2 cellular contexts compared by ENCODE assay signal in genomic region chr16:14307059-14307531, GRCh38.
TF ChIP-seq lines count a peak whose summit lies in the region.

No MANE protein-coding gene starts in this region.

TF ChIP-seq in SK-N-SH treated with all-trans-retinoic acid at 6 μM for 48 hours, 23 proteins besides CTCF, POLR2A, EP300 and RAD21 (continued from another document):
- TF ChIP-seq, protein P1, sequence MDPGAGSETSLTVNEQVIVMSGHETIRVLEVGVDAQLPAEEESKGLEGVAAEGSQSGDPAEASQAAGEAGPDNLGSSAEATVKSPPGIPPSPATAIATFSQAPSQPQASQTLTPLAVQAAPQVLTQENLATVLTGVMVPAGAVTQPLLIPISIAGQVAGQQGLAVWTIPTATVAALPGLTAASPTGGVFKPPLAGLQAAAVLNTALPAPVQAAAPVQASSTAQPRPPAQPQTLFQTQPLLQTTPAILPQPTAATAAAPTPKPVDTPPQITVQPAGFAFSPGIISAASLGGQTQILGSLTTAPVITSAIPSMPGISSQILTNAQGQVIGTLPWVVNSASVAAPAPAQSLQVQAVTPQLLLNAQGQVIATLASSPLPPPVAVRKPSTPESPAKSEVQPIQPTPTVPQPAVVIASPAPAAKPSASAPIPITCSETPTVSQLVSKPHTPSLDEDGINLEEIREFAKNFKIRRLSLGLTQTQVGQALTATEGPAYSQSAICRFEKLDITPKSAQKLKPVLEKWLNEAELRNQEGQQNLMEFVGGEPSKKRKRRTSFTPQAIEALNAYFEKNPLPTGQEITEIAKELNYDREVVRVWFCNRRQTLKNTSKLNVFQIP (CRISPR knock-in tag; IDR thresholded peaks at IDR 0.05; ENCODE audit: borderline replicate concordance, low read depth) = no peak

TF ChIP-seq in K562, 482 proteins besides CTCF, POLR2A, EP300 and RAD21 (continued from another document):
- TF ChIP-seq, protein P2, sequence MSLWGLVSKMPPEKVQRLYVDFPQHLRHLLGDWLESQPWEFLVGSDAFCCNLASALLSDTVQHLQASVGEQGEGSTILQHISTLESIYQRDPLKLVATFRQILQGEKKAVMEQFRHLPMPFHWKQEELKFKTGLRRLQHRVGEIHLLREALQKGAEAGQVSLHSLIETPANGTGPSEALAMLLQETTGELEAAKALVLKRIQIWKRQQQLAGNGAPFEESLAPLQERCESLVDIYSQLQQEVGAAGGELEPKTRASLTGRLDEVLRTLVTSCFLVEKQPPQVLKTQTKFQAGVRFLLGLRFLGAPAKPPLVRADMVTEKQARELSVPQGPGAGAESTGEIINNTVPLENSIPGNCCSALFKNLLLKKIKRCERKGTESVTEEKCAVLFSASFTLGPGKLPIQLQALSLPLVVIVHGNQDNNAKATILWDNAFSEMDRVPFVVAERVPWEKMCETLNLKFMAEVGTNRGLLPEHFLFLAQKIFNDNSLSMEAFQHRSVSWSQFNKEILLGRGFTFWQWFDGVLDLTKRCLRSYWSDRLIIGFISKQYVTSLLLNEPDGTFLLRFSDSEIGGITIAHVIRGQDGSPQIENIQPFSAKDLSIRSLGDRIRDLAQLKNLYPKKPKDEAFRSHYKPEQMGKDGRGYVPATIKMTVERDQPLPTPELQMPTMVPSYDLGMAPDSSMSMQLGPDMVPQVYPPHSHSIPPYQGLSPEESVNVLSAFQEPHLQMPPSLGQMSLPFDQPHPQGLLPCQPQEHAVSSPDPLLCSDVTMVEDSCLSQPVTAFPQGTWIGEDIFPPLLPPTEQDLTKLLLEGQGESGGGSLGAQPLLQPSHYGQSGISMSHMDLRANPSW (CRISPR knock-in tag; IDR thresholded peaks at IDR 0.05) = no peak
- no peak for TF ChIP-seq PHF21A (IDR thresholded peaks at IDR 0.05; ENCODE audit: borderline replicate concordance, low read depth)
- TF ChIP-seq NR2C2 (CRISPR knock-in tag; IDR thresholded peaks at IDR 0.05) = no peak
- TF ChIP-seq NR2C2 (tag; IDR thresholded peaks at IDR 0.05) = no peak
- TF ChIP-seq MYC (IDR thresholded peaks at IDR 0.05; ENCODE audit: low read depth, low read length) = no peak
- TF ChIP-seq MYC (CRISPR knock-in tag; IDR thresholded peaks at IDR 0.05; ENCODE audit: borderline replicate concordance, low read depth) = no peak
- TF ChIP-seq ZEB2 (IDR thresholded peaks at IDR 0.05) = no peak
